ENCODE assay signal across 1 cellular context in the genomic region with DNA sequence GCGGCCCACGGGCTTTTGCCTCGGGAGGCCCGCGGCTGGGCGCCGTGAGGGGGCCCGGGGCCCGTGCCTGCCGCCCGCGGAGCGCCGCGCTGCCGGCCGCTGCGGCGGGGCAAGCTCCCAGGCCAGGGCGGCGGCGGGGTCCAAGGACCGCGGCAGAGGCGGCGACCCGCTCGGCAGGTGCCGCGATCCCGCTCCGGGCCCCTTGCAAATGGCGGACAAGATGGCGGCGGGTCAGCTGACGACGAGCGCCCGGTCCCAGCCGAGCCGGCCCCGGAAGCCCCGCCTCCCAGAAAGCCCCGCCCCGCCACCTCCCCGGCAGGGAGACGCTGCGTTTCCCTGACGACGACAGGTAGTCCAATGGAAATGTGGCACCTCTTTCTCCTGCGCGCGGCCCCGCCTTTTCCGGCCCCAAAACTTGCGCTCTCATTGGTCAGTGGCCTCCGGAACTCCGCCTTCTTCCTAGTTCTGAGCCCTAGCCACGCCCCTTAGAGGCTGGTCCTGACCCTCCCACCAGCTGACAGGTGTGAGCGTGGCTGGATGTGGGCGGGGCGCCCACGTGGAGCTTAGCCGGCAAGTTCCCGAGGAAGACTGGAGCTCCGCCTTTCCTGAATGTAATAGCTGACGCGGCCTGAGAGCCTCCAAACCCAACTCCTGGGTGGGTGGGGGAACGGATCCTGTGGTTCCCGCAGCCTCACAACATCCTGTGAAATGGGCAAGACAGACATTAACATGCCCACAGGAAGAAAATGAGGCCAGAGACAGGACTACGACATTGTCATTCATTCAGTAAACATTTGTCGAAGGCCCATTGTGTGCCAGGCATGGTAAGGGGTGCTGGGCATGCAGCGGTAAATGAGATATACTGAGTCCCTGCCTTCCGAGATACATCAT.
TF ChIP-seq lines count a peak whose summit lies in the region.

A gene (minus strand): TSS at position 228 of the 891 bp plus-strand sequence. CDS start 232 bp downstream, outside the sequence.

TF ChIP-seq in HEK293, 187 proteins besides CTCF, POLR2A, EP300 and RAD21 (continued from another document and continues in another):
- TF ChIP-seq, protein P1, sequence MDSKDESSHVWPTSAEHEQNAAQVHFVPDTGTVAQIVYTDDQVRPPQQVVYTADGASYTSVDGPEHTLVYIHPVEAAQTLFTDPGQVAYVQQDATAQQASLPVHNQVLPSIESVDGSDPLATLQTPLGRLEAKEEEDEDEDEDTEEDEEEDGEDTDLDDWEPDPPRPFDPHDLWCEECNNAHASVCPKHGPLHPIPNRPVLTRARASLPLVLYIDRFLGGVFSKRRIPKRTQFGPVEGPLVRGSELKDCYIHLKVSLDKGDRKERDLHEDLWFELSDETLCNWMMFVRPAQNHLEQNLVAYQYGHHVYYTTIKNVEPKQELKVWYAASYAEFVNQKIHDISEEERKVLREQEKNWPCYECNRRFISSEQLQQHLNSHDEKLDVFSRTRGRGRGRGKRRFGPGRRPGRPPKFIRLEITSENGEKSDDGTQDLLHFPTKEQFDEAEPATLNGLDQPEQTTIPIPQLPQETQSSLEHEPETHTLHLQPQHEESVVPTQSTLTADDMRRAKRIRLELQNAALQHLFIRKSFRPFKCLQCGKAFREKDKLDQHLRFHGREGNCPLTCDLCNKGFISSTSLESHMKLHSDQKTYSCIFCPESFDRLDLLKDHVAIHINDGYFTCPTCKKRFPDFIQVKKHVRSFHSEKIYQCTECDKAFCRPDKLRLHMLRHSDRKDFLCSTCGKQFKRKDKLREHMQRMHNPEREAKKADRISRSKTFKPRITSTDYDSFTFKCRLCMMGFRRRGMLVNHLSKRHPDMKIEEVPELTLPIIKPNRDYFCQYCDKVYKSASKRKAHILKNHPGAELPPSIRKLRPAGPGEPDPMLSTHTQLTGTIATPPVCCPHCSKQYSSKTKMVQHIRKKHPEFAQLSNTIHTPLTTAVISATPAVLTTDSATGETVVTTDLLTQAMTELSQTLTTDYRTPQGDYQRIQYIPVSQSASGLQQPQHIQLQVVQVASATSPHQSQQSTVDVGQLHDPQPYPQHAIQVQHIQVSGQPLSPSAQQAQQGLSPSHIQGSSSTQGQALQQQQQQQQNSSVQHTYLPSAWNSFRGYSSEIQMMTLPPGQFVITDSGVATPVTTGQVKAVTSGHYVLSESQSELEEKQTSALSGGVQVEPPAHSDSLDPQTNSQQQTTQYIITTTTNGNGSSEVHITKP (tag by site-specific recombination; IDR thresholded peaks at IDR 0.05): no peak
- TF ChIP-seq ZNF777 (tag by site-specific recombination; IDR thresholded peaks at IDR 0.05; ENCODE audit: borderline replicate concordance) (no peak), MZF1 (tag by site-specific recombination; IDR thresholded peaks at IDR 0.05; ENCODE audit: borderline replicate concordance) (no peak), YY2 (tag by site-specific recombination; IDR thresholded peaks at IDR 0.05) (peak; percentile 70; the same call in 1 of the 2 replicates), OSR2 (tag by site-specific recombination; IDR thresholded peaks at IDR 0.05) (no peak), ZEB2 (tag by site-specific recombination; IDR thresholded peaks at IDR 0.05) (peak; percentile 52; the same call in 1 of the 2 replicates), ZNF585B (tag by site-specific recombination; IDR thresholded peaks at IDR 0.05) (no peak), OVOL3 (tag by site-specific recombination; IDR thresholded peaks at IDR 0.05) (no peak), BCL11A (tag by site-specific recombination; IDR thresholded peaks at IDR 0.05; ENCODE audit: low read depth) (no peak), KLF16 (tag by site-specific recombination; IDR thresholded peaks at IDR 0.05) (peak; percentile 96), ZNF133 (tag by site-specific recombination; IDR thresholded peaks at IDR 0.05) (no peak), ZNF292 (tag by site-specific recombination; IDR thresholded peaks at IDR 0.05; ENCODE audit: borderline replicate concordance, low read depth) (no peak), ZBTB17 (tag by site-specific recombination; IDR thresholded peaks at IDR 0.05) (0 out of 2 replicates have a peak, but pooled peaks have one; percentile 12), ZNF561 (tag by site-specific recombination; IDR thresholded peaks at IDR 0.05; ENCODE audit: borderline replicate concordance) (no peak), ZNF184 (tag by site-specific recombination; IDR thresholded peaks at IDR 0.05) (no peak), ZNF112 (tag by site-specific recombination; IDR thresholded peaks at IDR 0.05) (no peak), SP3 (tag by site-specific recombination; IDR thresholded peaks at IDR 0.05) (peak; percentile 100), ZNF837 (tag by site-specific recombination; IDR thresholded peaks at IDR 0.05) (no peak), KLF8 (tag by site-specific recombination; IDR thresholded peaks at IDR 0.05) (peak; percentile 92), ZNF37A (tag by site-specific recombination; IDR thresholded peaks at IDR 0.05) (no peak), EGR2 (tag by site-specific recombination; IDR thresholded peaks at IDR 0.05; ENCODE audit: low read depth) (peak; percentile 96), ZNF623 (tag by site-specific recombination; IDR thresholded peaks at IDR 0.05) (no peak), ZNF596 (tag by site-specific recombination; IDR thresholded peaks at IDR 0.05) (no peak), GLI2 (tag by site-specific recombination; IDR thresholded peaks at IDR 0.05; ENCODE audit: borderline replicate concordance, low read depth) (no peak)
- TF ChIP-seq, protein P2, sequence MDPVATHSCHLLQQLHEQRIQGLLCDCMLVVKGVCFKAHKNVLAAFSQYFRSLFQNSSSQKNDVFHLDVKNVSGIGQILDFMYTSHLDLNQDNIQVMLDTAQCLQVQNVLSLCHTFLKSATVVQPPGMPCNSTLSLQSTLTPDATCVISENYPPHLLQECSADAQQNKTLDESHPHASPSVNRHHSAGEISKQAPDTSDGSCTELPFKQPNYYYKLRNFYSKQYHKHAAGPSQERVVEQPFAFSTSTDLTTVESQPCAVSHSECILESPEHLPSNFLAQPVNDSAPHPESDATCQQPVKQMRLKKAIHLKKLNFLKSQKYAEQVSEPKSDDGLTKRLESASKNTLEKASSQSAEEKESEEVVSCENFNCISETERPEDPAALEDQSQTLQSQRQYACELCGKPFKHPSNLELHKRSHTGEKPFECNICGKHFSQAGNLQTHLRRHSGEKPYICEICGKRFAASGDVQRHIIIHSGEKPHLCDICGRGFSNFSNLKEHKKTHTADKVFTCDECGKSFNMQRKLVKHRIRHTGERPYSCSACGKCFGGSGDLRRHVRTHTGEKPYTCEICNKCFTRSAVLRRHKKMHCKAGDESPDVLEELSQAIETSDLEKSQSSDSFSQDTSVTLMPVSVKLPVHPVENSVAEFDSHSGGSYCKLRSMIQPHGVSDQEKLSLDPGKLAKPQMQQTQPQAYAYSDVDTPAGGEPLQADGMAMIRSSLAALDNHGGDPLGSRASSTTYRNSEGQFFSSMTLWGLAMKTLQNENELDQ (tag by site-specific recombination; IDR thresholded peaks at IDR 0.05; ENCODE audit: low read depth): no peak
- TF ChIP-seq, protein P3, sequence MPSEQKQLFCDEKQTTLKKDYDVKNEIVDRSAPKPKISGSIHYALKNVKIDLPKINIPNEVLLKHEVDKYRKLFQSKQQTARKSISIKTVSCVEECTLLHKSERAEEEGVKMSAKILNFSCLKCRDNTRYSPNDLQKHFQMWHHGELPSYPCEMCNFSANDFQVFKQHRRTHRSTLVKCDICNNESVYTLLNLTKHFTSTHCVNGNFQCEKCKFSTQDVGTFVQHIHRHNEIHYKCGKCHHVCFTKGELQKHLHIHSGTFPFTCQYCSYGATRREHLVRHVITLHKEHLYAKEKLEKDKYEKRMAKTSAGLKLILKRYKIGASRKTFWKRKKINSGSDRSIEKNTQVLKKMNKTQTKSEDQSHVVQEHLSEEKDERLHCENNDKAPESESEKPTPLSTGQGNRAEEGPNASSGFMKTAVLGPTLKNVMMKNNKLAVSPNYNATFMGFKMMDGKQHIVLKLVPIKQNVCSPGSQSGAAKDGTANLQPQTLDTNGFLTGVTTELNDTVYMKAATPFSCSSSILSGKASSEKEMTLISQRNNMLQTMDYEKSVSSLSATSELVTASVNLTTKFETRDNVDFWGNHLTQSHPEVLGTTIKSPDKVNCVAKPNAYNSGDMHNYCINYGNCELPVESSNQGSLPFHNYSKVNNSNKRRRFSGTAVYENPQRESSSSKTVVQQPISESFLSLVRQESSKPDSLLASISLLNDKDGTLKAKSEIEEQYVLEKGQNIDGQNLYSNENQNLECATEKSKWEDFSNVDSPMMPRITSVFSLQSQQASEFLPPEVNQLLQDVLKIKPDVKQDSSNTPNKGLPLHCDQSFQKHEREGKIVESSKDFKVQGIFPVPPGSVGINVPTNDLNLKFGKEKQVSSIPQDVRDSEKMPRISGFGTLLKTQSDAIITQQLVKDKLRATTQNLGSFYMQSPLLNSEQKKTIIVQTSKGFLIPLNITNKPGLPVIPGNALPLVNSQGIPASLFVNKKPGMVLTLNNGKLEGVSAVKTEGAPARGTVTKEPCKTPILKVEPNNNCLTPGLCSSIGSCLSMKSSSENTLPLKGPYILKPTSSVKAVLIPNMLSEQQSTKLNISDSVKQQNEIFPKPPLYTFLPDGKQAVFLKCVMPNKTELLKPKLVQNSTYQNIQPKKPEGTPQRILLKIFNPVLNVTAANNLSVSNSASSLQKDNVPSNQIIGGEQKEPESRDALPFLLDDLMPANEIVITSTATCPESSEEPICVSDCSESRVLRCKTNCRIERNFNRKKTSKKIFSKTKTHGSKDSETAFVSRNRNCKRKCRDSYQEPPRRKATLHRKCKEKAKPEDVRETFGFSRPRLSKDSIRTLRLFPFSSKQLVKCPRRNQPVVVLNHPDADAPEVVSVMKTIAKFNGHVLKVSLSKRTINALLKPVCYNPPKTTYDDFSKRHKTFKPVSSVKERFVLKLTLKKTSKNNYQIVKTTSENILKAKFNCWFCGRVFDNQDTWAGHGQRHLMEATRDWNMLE (tag by site-specific recombination; conservative IDR thresholded peaks at IDR 0.05; ENCODE audit: low read depth): no peak
- TF ChIP-seq, protein P4, sequence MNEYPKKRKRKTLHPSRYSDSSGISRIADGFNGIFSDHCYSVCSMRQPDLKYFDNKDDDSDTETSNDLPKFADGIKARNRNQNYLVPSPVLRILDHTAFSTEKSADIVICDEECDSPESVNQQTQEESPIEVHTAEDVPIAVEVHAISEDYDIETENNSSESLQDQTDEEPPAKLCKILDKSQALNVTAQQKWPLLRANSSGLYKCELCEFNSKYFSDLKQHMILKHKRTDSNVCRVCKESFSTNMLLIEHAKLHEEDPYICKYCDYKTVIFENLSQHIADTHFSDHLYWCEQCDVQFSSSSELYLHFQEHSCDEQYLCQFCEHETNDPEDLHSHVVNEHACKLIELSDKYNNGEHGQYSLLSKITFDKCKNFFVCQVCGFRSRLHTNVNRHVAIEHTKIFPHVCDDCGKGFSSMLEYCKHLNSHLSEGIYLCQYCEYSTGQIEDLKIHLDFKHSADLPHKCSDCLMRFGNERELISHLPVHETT (tag by site-specific recombination; IDR thresholded peaks at IDR 0.05): no peak
- TF ChIP-seq, protein P5, sequence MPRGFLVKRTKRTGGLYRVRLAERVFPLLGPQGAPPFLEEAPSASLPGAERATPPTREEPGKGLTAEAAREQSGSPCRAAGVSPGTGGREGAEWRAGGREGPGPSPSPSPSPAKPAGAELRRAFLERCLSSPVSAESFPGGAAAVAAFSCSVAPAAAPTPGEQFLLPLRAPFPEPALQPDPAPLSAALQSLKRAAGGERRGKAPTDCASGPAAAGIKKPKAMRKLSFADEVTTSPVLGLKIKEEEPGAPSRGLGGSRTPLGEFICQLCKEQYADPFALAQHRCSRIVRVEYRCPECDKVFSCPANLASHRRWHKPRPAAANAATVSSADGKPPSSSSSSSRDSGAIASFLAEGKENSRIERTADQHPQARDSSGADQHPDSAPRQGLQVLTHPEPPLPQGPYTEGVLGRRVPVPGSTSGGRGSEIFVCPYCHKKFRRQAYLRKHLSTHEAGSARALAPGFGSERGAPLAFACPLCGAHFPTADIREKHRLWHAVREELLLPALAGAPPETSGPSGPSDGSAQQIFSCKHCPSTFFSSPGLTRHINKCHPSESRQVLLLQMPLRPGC (tag by site-specific recombination; IDR thresholded peaks at IDR 0.05): no peak
- TF ChIP-seq, protein P6, sequence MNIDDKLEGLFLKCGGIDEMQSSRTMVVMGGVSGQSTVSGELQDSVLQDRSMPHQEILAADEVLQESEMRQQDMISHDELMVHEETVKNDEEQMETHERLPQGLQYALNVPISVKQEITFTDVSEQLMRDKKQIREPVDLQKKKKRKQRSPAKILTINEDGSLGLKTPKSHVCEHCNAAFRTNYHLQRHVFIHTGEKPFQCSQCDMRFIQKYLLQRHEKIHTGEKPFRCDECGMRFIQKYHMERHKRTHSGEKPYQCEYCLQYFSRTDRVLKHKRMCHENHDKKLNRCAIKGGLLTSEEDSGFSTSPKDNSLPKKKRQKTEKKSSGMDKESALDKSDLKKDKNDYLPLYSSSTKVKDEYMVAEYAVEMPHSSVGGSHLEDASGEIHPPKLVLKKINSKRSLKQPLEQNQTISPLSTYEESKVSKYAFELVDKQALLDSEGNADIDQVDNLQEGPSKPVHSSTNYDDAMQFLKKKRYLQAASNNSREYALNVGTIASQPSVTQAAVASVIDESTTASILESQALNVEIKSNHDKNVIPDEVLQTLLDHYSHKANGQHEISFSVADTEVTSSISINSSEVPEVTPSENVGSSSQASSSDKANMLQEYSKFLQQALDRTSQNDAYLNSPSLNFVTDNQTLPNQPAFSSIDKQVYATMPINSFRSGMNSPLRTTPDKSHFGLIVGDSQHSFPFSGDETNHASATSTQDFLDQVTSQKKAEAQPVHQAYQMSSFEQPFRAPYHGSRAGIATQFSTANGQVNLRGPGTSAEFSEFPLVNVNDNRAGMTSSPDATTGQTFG (tag by site-specific recombination; IDR thresholded peaks at IDR 0.05; ENCODE audit: borderline replicate concordance): no peak
- TF ChIP-seq, protein P7, sequence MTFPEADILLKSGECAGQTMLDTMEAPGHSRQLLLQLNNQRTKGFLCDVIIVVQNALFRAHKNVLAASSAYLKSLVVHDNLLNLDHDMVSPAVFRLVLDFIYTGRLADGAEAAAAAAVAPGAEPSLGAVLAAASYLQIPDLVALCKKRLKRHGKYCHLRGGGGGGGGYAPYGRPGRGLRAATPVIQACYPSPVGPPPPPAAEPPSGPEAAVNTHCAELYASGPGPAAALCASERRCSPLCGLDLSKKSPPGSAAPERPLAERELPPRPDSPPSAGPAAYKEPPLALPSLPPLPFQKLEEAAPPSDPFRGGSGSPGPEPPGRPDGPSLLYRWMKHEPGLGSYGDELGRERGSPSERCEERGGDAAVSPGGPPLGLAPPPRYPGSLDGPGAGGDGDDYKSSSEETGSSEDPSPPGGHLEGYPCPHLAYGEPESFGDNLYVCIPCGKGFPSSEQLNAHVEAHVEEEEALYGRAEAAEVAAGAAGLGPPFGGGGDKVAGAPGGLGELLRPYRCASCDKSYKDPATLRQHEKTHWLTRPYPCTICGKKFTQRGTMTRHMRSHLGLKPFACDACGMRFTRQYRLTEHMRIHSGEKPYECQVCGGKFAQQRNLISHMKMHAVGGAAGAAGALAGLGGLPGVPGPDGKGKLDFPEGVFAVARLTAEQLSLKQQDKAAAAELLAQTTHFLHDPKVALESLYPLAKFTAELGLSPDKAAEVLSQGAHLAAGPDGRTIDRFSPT (tag by site-specific recombination; IDR thresholded peaks at IDR 0.05): no peak
